1 cellular context compared by ENCODE assay signal in the genomic region with DNA sequence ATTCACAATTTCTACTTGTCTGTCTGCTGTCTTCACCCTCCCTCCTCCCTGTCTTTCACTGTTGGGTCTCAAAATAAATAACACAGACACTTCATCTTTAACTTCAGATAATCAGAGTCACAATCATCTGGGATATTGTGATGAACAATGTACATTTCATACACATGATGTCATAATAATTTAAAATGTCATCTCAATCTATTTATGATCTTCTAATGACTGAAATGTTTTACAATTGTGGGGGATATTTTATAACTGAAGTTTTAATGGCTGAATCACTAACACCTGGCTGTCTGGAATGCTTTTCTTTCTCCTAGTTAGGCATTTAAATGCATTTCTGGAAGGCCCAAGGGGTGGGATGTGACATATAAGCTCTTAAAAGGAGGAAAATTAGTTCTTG.
TF ChIP-seq lines count a peak whose summit lies in the region.

No MANE protein-coding gene starts in this region.

TF ChIP-seq in SK-N-SH treated with all-trans-retinoic acid at 6 μM for 48 hours, 23 proteins besides CTCF, POLR2A, EP300 and RAD21 (continued from another document):
- TF ChIP-seq, protein P1, sequence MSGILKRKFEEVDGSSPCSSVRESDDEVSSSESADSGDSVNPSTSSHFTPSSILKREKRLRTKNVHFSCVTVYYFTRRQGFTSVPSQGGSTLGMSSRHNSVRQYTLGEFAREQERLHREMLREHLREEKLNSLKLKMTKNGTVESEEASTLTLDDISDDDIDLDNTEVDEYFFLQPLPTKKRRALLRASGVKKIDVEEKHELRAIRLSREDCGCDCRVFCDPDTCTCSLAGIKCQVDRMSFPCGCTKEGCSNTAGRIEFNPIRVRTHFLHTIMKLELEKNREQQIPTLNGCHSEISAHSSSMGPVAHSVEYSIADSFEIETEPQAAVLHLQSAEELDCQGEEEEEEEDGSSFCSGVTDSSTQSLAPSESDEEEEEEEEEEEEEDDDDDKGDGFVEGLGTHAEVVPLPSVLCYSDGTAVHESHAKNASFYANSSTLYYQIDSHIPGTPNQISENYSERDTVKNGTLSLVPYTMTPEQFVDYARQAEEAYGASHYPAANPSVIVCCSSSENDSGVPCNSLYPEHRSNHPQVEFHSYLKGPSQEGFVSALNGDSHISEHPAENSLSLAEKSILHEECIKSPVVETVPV (CRISPR knock-in tag; IDR thresholded peaks at IDR 0.05) = no peak
